In the genomic region with DNA sequence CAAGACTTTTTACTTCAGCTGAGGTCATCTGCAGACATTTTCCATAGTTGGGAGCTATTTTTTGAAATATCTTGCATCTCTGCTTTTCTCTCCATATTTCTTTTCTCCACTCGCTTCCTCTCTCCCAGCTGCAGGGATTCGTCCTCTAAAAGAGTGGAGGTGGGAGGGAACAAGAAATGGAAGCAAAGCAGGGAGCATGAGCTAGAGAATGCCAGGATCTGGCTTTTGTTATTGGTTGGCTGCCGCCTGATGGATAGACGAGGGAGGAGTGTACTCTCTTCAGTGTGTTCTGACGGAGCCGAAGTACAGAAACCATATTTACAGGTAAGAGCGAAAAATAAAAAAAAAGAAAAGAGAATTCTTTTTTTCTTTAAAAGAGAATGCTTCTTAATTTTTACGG, we compare ENCODE assay signal across 2 cellular contexts.
TF ChIP-seq lines count a peak whose summit lies in the region.

A gene with protein sequence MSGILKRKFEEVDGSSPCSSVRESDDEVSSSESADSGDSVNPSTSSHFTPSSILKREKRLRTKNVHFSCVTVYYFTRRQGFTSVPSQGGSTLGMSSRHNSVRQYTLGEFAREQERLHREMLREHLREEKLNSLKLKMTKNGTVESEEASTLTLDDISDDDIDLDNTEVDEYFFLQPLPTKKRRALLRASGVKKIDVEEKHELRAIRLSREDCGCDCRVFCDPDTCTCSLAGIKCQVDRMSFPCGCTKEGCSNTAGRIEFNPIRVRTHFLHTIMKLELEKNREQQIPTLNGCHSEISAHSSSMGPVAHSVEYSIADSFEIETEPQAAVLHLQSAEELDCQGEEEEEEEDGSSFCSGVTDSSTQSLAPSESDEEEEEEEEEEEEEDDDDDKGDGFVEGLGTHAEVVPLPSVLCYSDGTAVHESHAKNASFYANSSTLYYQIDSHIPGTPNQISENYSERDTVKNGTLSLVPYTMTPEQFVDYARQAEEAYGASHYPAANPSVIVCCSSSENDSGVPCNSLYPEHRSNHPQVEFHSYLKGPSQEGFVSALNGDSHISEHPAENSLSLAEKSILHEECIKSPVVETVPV (plus strand): TSS at position 282 of the 400 bp plus-strand sequence. CDS start 125,368 bp downstream, outside the sequence.

TF ChIP-seq in HepG2, 621 proteins besides CTCF, POLR2A, EP300 and RAD21:
- TF ChIP-seq NFYB (CRISPR knock-in tag; IDR thresholded peaks at IDR 0.05), result peak; percentile 68
- TF ChIP-seq, protein P1, sequence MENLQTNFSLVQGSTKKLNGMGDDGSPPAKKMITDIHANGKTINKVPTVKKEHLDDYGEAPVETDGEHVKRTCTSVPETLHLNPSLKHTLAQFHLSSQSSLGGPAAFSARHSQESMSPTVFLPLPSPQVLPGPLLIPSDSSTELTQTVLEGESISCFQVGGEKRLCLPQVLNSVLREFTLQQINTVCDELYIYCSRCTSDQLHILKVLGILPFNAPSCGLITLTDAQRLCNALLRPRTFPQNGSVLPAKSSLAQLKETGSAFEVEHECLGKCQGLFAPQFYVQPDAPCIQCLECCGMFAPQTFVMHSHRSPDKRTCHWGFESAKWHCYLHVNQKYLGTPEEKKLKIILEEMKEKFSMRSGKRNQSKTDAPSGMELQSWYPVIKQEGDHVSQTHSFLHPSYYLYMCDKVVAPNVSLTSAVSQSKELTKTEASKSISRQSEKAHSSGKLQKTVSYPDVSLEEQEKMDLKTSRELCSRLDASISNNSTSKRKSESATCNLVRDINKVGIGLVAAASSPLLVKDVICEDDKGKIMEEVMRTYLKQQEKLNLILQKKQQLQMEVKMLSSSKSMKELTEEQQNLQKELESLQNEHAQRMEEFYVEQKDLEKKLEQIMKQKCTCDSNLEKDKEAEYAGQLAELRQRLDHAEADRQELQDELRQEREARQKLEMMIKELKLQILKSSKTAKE (CRISPR knock-in tag; IDR thresholded peaks at IDR 0.05; ENCODE audit: borderline replicate concordance), result no peak

TF ChIP-seq in GM12891, 5 proteins besides CTCF, POLR2A, EP300 and RAD21:
- TF ChIP-seq POU2F2 (IDR thresholded peaks at IDR 0.05; ENCODE audit: low read depth, low read length) (no peak), PAX5 (IDR thresholded peaks at IDR 0.05; ENCODE audit: insufficient read depth, low read length, severe bottlenecking) (no peak), SPI1 (IDR thresholded peaks at IDR 0.05; ENCODE audit: low read depth, low read length) (no peak), TAF1 (IDR thresholded peaks at IDR 0.05; ENCODE audit: low read depth, low read length) (no peak), POLR2AphosphoS5 (IDR thresholded peaks at IDR 0.05; ENCODE audit: low read depth, low read length) (no peak)
TF ChIP-seq in GM12891: peak in this region for 0.
